10 cellular contexts compared by ENCODE assay signal in the genomic region with DNA sequence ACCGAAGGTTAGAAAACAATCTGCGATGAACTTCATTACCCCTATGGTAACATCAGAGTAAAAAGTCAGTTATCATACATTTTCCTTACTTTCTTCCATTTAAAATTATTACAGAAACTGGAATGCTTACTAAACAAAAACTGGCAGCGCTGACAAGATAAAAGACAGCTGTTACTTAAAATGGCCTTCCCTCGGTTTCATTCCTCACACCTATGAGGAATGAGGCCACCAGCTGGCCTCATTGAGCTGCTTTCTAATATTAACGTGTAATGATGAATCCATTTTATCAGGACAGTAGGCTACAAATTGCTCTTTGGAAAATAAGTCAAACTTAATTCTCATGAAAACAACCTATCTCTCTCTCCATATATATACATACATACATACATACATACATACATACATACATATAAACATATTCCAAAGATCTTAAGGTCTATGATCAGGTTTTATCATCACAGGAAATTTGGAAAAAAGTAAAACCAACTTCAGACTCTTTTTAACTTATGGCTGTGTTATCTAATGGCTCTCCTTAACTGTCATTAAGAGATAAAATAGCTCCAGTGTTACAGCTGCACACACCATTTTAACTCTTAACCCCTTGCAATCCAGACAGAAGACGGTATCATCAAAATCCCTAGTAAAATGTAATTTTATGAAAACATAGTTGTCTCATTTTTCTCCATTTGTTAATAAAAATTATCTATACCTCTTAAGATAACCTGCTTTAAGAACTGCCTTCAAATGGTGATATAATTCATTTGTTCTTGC. TPM values are rescaled to one million over a fixed set of nuclear protein-coding genes. Genes with fewer than 3 reads are reported as not detected.
A peak's percentile ranks its signal among the peaks of the same experiment; 100 is the strongest.
DNase-seq lines count a peak whose midpoint lies in the region; ATAC-seq, FAIRE-seq and TF ChIP-seq lines count a peak whose summit lies in the region.
"Had no signal": no experiment of that assay in that cellular context is flagged by ENCODE, and none has a peak within 500 bp of the region (broad histone marks: within the 10 kb centered on the region; RNA-seq: fewer than 3 reads in every experiment).

No MANE protein-coding gene starts in this region.

- H3K36me3 ChIP-seq in lower lobe of right lung, result peaks cover 92% of the 10 kb centered on the region

- peak overlapping the region; percentile 5 for H3K4me3 ChIP-seq in AG09309 (ENCODE audit: control insufficient read depth, low read depth, low read length)
- peak overlapping the region; percentile 83 for H3K4me3 ChIP-seq in lower lobe of right lung

- peaks cover 20% of the 10 kb centered on the region for H3K4me1 Mint-ChIP-seq in MCF 10A (ENCODE audit: insufficient read depth, unreplicated experiment)

- no peaks in the 10 kb centered on the region for H3K9me3 ChIP-seq in lower lobe of right lung

- TF ChIP-seq CTCF in AG09309 (IDR thresholded peaks at IDR 0.05; ENCODE audit: control insufficient read depth, insufficient read depth, low read depth, low read length, missing control alignments) (no peak), MCF 10A (IDR thresholded peaks at IDR 0.05; ENCODE audit: unreplicated experiment) (no peak), lower lobe of right lung (IDR thresholded peaks at IDR 0.05) (no peak)

- peak overlapping the region; percentile 61 for H3K27ac Mint-ChIP-seq in MCF 10A (ENCODE audit: low read depth, unreplicated experiment)

- H3K36me3 Mint-ChIP-seq in MCF 10A (ENCODE audit: insufficient read depth, unreplicated experiment), result peaks cover 99% of the 10 kb centered on the region

- H3K27me3 ChIP-seq in lower lobe of right lung (ENCODE audit: low read depth), result no peaks in the 10 kb centered on the region

- ATAC-seq in lower lobe of right lung, result no peak
- no peak for ATAC-seq in GM21786 (IDR thresholded peaks at IDR 0.05; ENCODE audit: unreplicated experiment)
- no peak for ATAC-seq in GM21367 (IDR thresholded peaks at IDR 0.05; ENCODE audit: unreplicated experiment)
- no peak for ATAC-seq in GM18909 (IDR thresholded peaks at IDR 0.05; ENCODE audit: poor library complexity, unreplicated experiment)

- H3K9me3 Mint-ChIP-seq in MCF 10A (ENCODE audit: unreplicated experiment), result no peaks in the 10 kb centered on the region

- H3K27me3 Mint-ChIP-seq in MCF 10A (ENCODE audit: insufficient read depth, unreplicated experiment), result no peaks in the 10 kb centered on the region

- FAIRE-seq in frontal cortex (lab: Jason Lieb, UNC), result no peak

- CTCF ChIA-PET in MCF 10A (lab: Yijun Ruan, JAX), result interaction anchor here (0.5 to 3.0 kb wide), 5 partner anchors 17 to 1004 kb away, joined by 3 to 9 read pairs (median 5); partner anchors contain the start of gene PTX3

- H3K4me1 ChIP-seq in lower lobe of right lung, result peaks cover 71% of the 10 kb centered on the region

- no TSS peak for BruUV-seq in MCF 10A (replicated peaks; lab: Mats Ljungman, UMichigan)

- H3K4me3 Mint-ChIP-seq in MCF 10A (ENCODE audit: unreplicated experiment), result peak overlapping the region; percentile 59

- DNase-seq in AG09309 (ENCODE audit: low read depth) (no peak), HT-29 (ENCODE audit: low spot score) (peak; percentile 9), MCF 10A (ENCODE audit: unreplicated experiment) (no peak), lower lobe of right lung (no peak), frontal cortex (ENCODE audit: low spot score in 2 of 2) (no peak)
- DNase-seq: NCI-H2171, WERI-Rb-1 had no signal

- intact Hi-C loops in MCF 10A (cut with micrococcal nuclease) (loop anchor here (5.0 kb wide), 1 partner anchor 293 kb away; no protein-coding TSS in a partner anchor), lower lobe of right lung (cut with DNase I) (no loop called here)

- POLR2A ChIA-PET in MCF 10A (lab: Yijun Ruan, JAX), result interaction anchor here (0.6 to 3.3 kb wide), 6 partner anchors 9 to 1285 kb away, joined by 3 to 56 read pairs (median 4); partner anchors contain the start of gene GMPS

- H3K27ac ChIP-seq in lower lobe of right lung, result no peak overlapping the region
- H3K27ac ChIP-seq: WERI-Rb-1 had no signal

RNA-seq across cellular contexts. Expression of gene CCNL1, which starts 5.2 kb away (rescaled TPM):
- total RNA-seq in HT-29 (2014; rRNA removed; shearing (Covaris generic)), result 302 and 313 TPM in 2 replicates
- total RNA-seq in MCF 10A (2022) (103 and 112 TPM in 2 replicates), lower lobe of right lung (133 TPM), frontal cortex (64.4 TPM)
